8 cellular contexts compared by ENCODE assay signal in genomic region chr17:5500804-5501391, GRCh38. TPM values are rescaled to one million over a fixed set of nuclear protein-coding genes. Genes with fewer than 3 reads are reported as not detected.
DNase-seq lines count a peak whose midpoint lies in the region; ATAC-seq and TF ChIP-seq lines count a peak whose summit lies in the region.

No MANE protein-coding gene starts in this region.

- no peaks in the 10 kb centered on the region for H3K9me3 Mint-ChIP-seq in CD8-positive, alpha-beta T cell
- no peaks in the 10 kb centered on the region for H3K9me3 Mint-ChIP-seq in naive thymus-derived CD8-positive, alpha-beta T cell

- H3K4me1 Mint-ChIP-seq in CD8-positive, alpha-beta T cell (ENCODE audit: low read depth): peaks cover 20% of the 10 kb centered on the region
- H3K4me1 Mint-ChIP-seq in naive thymus-derived CD8-positive, alpha-beta T cell: peaks cover 9 to 26% (median 20%) of the 10 kb centered on the region in 4 donors

- H3K27me3 Mint-ChIP-seq in CD8-positive, alpha-beta T cell (ENCODE audit: low read depth): no peaks in the 10 kb centered on the region
- no peaks in the 10 kb centered on the region for H3K27me3 Mint-ChIP-seq in naive thymus-derived CD8-positive, alpha-beta T cell

- ATAC-seq in CD8-positive, alpha-beta T cell: peak; percentile 96
- peak; percentile 94 for ATAC-seq in naive thymus-derived CD8-positive, alpha-beta T cell
- no peak for ATAC-seq in GM21528 (IDR thresholded peaks at IDR 0.05; ENCODE audit: low FRiP score, unreplicated experiment)

- H3K27ac Mint-ChIP-seq in CD8-positive, alpha-beta T cell: peak overlapping the region; percentile 81
- H3K27ac Mint-ChIP-seq in naive thymus-derived CD8-positive, alpha-beta T cell: peak overlapping the region; percentile 49 to 98 (median 89)

- H3K27ac ChIP-seq in CD8-positive, alpha-beta T cell (ENCODE audit: low read depth, low read length): peak overlapping the region; percentile 57
- H3K27ac ChIP-seq in HL-60 (replicated peaks): no peak overlapping the region

- H3K4me1 ChIP-seq in CD8-positive, alpha-beta T cell (ENCODE audit: insufficient read depth, low read length): peaks cover 13% of the 10 kb centered on the region

- no peaks in the 10 kb centered on the region for H3K9me3 ChIP-seq in CD8-positive, alpha-beta T cell (ENCODE audit: low read length)

- POLR2A ChIA-PET in CD8-positive, alpha-beta T cell (lab: Charles Lee): interaction anchor here (0.8 to 2.9 kb wide), 5 partner anchors 10 to 81 kb away, joined by 3 to 14 read pairs (median 4); partner anchors contain the start of genes DERL2 and MIS12
- POLR2A ChIA-PET in naive thymus-derived CD8-positive, alpha-beta T cell (lab: Charles Lee): interaction anchor here (1.0 to 6.4 kb wide), 5 partner anchors 10 to 77 kb away, joined by 3 to 63 read pairs (median 4); partner anchors contain the start of genes DERL2 and MIS12

- intact Hi-C loops in CD8-positive, alpha-beta T cell (cut with DNase I, micrococcal nuclease): loop anchor here (1.0 to 5.0 kb wide), 3 partner anchors 14 to 34 kb away; partner anchors contain the start of genes DERL2 (in 1 of the 2), DHX33 (in 1 of the 2) and MIS12 (in 1 of the 2)

- TF ChIP-seq CTCF in CD8-positive, alpha-beta T cell (IDR thresholded peaks at IDR 0.05): no peak
- no peak for TF ChIP-seq CTCF in HL-60 (IDR thresholded peaks at IDR 0.05; ENCODE audit: insufficient read depth, low read length)
- TF ChIP-seq CTCF in fibroblast of the aortic adventitia (IDR thresholded peaks at IDR 0.05; ENCODE audit: insufficient read depth, low read length): no peak

- H3K36me3 Mint-ChIP-seq in CD8-positive, alpha-beta T cell: peaks cover 40% of the 10 kb centered on the region
- H3K36me3 Mint-ChIP-seq in naive thymus-derived CD8-positive, alpha-beta T cell: peaks cover 0 to 38% (median 2%) of the 10 kb centered on the region in 3 donors

- peaks cover 8% of the 10 kb centered on the region for H3K36me3 ChIP-seq in CD8-positive, alpha-beta T cell (ENCODE audit: insufficient read depth, low read length)

- peak overlapping the region; percentile 67 for H3K4me3 ChIP-seq in CD8-positive, alpha-beta T cell (ENCODE audit: low read depth, low read length)
- H3K4me3 ChIP-seq in HL-60 (replicated peaks; ENCODE audit: insufficient read depth, low read length) (peak overlapping the region; percentile 12; the same call in 1 of the 2 replicates), fibroblast of the aortic adventitia (ENCODE audit: low read depth, low read length) (peak overlapping the region; percentile 72)

- CTCF ChIA-PET in CD8-positive, alpha-beta T cell (lab: Charles Lee): interaction anchor here (1.2 kb wide), 1 partner anchor 15 kb away, joined by 3 read pairs; the partner anchor contains the start of genes DERL2 and MIS12

- peak overlapping the region; percentile 79 for H3K4me3 Mint-ChIP-seq in CD8-positive, alpha-beta T cell
- H3K4me3 Mint-ChIP-seq in naive thymus-derived CD8-positive, alpha-beta T cell: peak overlapping the region; percentile 53 to 90 (median 75)

- peak; percentile 62 to 86 (median 78) for DNase-seq in CD8-positive, alpha-beta T cell
- peak; percentile 13 to 25 for DNase-seq in HL-60 (ENCODE audit: low read depth in 1 of 2, low spot score in 1 of 2)
- DNase-seq in OCI-M2 (lab: John Stamatoyannopoulos, UW; ENCODE audit: unreplicated experiment): peak; percentile 33
- DNase-seq in activated effector memory CD4-positive, alpha-beta T cell treated with anti-CD3 and anti-CD28 coated beads, Interleukin-2, amount 50 U/mL, for 16 hours: peak; percentile 89
- DNase-seq in fibroblast of the aortic adventitia (ENCODE audit: low read depth): peak; percentile 83
- peak; percentile 68 to 93 (median 81) for DNase-seq in naive thymus-derived CD8-positive, alpha-beta T cell
- peak; percentile 63 to 69 for DNase-seq in stimulated activated CD8-positive, alpha-beta memory T cell treated with anti-CD3 and anti-CD28 coated beads, Interleukin-7, amount 100 ng/mL, for 48 hours (ENCODE audit: extremely low read depth in 1 of 2, low read depth in 1 of 2)

- no peaks in the 10 kb centered on the region for H3K27me3 ChIP-seq in CD8-positive, alpha-beta T cell (ENCODE audit: insufficient read depth, low read length)
- H3K27me3 ChIP-seq in HL-60 (ENCODE audit: insufficient read depth, poor library complexity, severe bottlenecking): no peaks in the 10 kb centered on the region

RNA-seq across cellular contexts. Expression of gene MIS12, which starts 14.5 kb away (rescaled TPM):
- 10 to 100 TPM; 21.9 to 24.4 TPM for total RNA-seq in CD8-positive, alpha-beta T cell
- 7.4 and 22.8 TPM in 2 replicates for total RNA-seq in fibroblast of the aortic adventitia (ENCODE audit: low replicate concordance)
- 10 to 100 TPM; 48.6 to 51.0 TPM for total RNA-seq in naive thymus-derived CD8-positive, alpha-beta T cell
- 10 to 100 TPM; 15.6 to 18.3 (median 16.6) TPM for polyA plus RNA-seq in naive thymus-derived CD8-positive, alpha-beta T cell

RNA-seq across cellular contexts. Expression of gene DERL2, which starts 14.9 kb away (rescaled TPM):
- 100 to 1,000 TPM in 1 of 2 experiments, 10 to 100 TPM in 1; 96.9 to 103 TPM for total RNA-seq in CD8-positive, alpha-beta T cell
- total RNA-seq in fibroblast of the aortic adventitia (ENCODE audit: low replicate concordance): 11.2 and 45.6 TPM in 2 replicates
- total RNA-seq in naive thymus-derived CD8-positive, alpha-beta T cell: 10 to 100 TPM; 83.5 to 86.7 TPM
- polyA plus RNA-seq in naive thymus-derived CD8-positive, alpha-beta T cell: 10 to 100 TPM; 56.5 to 74.1 (median 57.5) TPM

RNA-seq across cellular contexts. Expression of gene DHX33, which starts 32.1 kb away (rescaled TPM):
- total RNA-seq in CD8-positive, alpha-beta T cell: 1 to 10 TPM; 3.1 to 3.4 TPM
- total RNA-seq in fibroblast of the aortic adventitia (ENCODE audit: low replicate concordance): 6.5 and 11.7 TPM in 2 replicates
- 10 to 100 TPM; 11.8 to 12.4 TPM for total RNA-seq in naive thymus-derived CD8-positive, alpha-beta T cell
- under 1 TPM; 0.52 to 0.82 (median 0.56) TPM for polyA plus RNA-seq in naive thymus-derived CD8-positive, alpha-beta T cell

Comparison
In these comparisons a context has a peak if more than half of its experiments do, and no peak if none do; other contexts are left out.
1. DNase-seq: peak in every context shown above with its lines; median percentile 89 in activated effector memory CD4-positive, alpha-beta T cell treated with anti-CD3 and anti-CD28 coated beads, Interleukin-2, amount 50 U/mL, for 16 hours; 83 in fibroblast of the aortic adventitia; 81 in naive thymus-derived CD8-positive, alpha-beta T cell; 78 in CD8-positive, alpha-beta T cell; 66 in stimulated activated CD8-positive, alpha-beta memory T cell treated with anti-CD3 and anti-CD28 coated beads, Interleukin-7, amount 100 ng/mL, for 48 hours; 33 in OCI-M2; 19 in HL-60.
2. H3K4me3 ChIP-seq: peak in every context shown above with its lines; median percentile 72 in fibroblast of the aortic adventitia; 67 in CD8-positive, alpha-beta T cell; 12 in HL-60.